18 cellular contexts compared by ENCODE assay signal in the genomic region with DNA sequence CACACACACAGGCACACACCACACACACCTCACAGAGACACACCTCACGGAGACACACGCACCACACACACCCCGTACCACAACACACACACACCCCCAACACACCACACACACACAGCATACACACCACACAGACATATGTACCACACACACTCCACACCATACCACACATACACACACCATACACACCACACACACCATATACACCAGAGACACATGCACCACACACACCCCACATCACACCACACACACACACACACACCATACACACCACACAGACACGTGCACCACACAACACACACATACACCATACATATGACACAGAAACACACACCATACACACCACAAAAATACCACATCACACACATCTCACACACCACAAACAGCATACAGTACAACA.
"Had no signal": no experiment of that assay in that cellular context is flagged by ENCODE, and none has a peak within 500 bp of the region (broad histone marks: within the 10 kb centered on the region; RNA-seq: fewer than 3 reads in every experiment).

No MANE protein-coding gene starts in this region.

- H3K27me3 ChIP-seq: heart right ventricle, ovary, testis, tibial nerve had no signal

- FAIRE-seq: frontal cortex, islet of Langerhans had no signal

- H3K9me3 ChIP-seq: testis had no signal

- ATAC-seq: esophagus mucosa, heart right ventricle, mucosa of descending colon, natural killer cell, right cardiac atrium had no signal

- DNase-seq: cortex of kidney; dorsolateral prefrontal cortex; effector CD8-positive, alpha-beta T cell; heart right ventricle; hypothalamus; kidney glomerular epithelial cell; mucosa of descending colon; natural killer cell; nucleus accumbens; ovary; right cardiac atrium; stimulated activated CD4-positive, alpha-beta T cell treated with anti-CD3 and anti-CD28 coated beads, Interleukin-4, amount 100 ng/mL, for 1 hour; stimulated activated CD8-positive, alpha-beta memory T cell treated with anti-CD3 and anti-CD28 coated beads, Interleukin-4, amount 100 ng/mL, for 48 hours; testis had no signal

- H3K4me3 ChIP-seq: dorsolateral prefrontal cortex, heart right ventricle, mucosa of descending colon, ovary, testis, tibial nerve had no signal

- H3K36me3 ChIP-seq: heart right ventricle, ovary, tibial nerve had no signal

- H3K27ac ChIP-seq: dorsolateral prefrontal cortex, heart right ventricle, ovary, testis, tibial nerve had no signal
